6 cellular contexts compared by ENCODE assay signal in genomic region chr15:82465629-82466028, GRCh38. TPM values are rescaled to one million over a fixed set of nuclear protein-coding genes. Genes with fewer than 3 reads are reported as not detected.
DNase-seq lines count a peak whose midpoint lies in the region; ATAC-seq, FAIRE-seq and TF ChIP-seq lines count a peak whose summit lies in the region.
"Not testable (repeated sequence)": the region's sequence is repeated elsewhere in the genome, so short reads cannot be mapped to it uniquely, and the experiment has no call there.

No MANE protein-coding gene starts in this region.

- not testable (repeated sequence) for H3K27ac Mint-ChIP-seq in GM23338, WTC11

- H3K27me3 ChIP-seq in GM23338 (ENCODE audit: insufficient read depth); K562 (ENCODE audit: control insufficient read depth in 2 of 2, insufficient read depth in 2 of 2, low read length in 2 of 2); foreskin keratinocyte; HepG2 (ENCODE audit: control insufficient read depth in 1 of 2, insufficient read depth in 2 of 2, low read length in 2 of 2): not testable (repeated sequence)

- H3K9me3 ChIP-seq in K562 (replicated peaks; ENCODE audit: control insufficient read depth, insufficient read depth, low read depth, low read length); HepG2 (ENCODE audit: low read length): not testable (repeated sequence)

- not testable (repeated sequence) for H3K9me3 Mint-ChIP-seq in GM23338, WTC11

- not testable (repeated sequence) for H3K4me1 ChIP-seq in GM23338 (ENCODE audit: insufficient read depth); K562 (replicated peaks in 1 of 2; ENCODE audit: control insufficient read depth in 2 of 2, insufficient read depth in 2 of 2, low read length in 2 of 2); foreskin keratinocyte; HepG2 (ENCODE audit: insufficient read depth, low read length)

- not testable (repeated sequence) for H2AFZ ChIP-seq in GM23338; K562 (ENCODE audit: low read depth, low read length); HepG2 (ENCODE audit: low read length)

- in situ Hi-C loops in K562 (cut with MboI); HepG2 (cut with HindIII; ENCODE audit: extremely low pct_ligation_motif_present, low pct_unique_long_range_greater_than_20kb): not testable (repeated sequence)

- H3K4me3 Mint-ChIP-seq in GM23338, WTC11: not testable (repeated sequence)

- not testable (repeated sequence) for TF ChIP-seq POLR2A in K562 (conservative IDR thresholded peaks at IDR 0.05); HepG2 (IDR thresholded peaks at IDR 0.05; ENCODE audit: insufficient read depth in 1 of 2, low read depth in 2 of 2, low read length in 2 of 2)

- not testable (repeated sequence) for DNase-seq in GM23338 (ENCODE audit: low spot score); WTC11 (ENCODE audit: low spot score); K562 (ENCODE audit: extremely low read depth in 1 of 4, low spot score in 3 of 4); foreskin keratinocyte; Right ventricle myocardium superior; HepG2 (ENCODE audit: low spot score)

- H3K79me2 ChIP-seq in GM23338 (replicated peaks; ENCODE audit: insufficient read depth); K562 (ENCODE audit: control insufficient read depth, insufficient read depth, low read length); HepG2 (ENCODE audit: insufficient read depth, low read length): not testable (repeated sequence)

- not testable (repeated sequence) for TF ChIP-seq CTCF in GM23338 (conservative IDR thresholded peaks at IDR 0.05; ENCODE audit: low read depth in 2 of 2); WTC11 (IDR thresholded peaks at IDR 0.05); K562 (IDR thresholded peaks at IDR 0.05 in 2 of 3, conservative IDR thresholded peaks at IDR 0.05 in 1 of 3; ENCODE audit: insufficient read depth in 2 of 3, low read depth in 1 of 3, low read length in 3 of 3); foreskin keratinocyte (conservative IDR thresholded peaks at IDR 0.05); HepG2 (CRISPR knock-in tag; IDR thresholded peaks at IDR 0.05)

- H3K9me1 ChIP-seq in K562 (ENCODE audit: control insufficient read depth, insufficient read depth, low read length), result not testable (repeated sequence)

- FAIRE-seq in K562 (lab: Jason Lieb, UNC); HepG2 (lab: Jason Lieb, UNC): not testable (repeated sequence)

- H3K27ac ChIP-seq in GM23338 (ENCODE audit: low read depth); K562 (ENCODE audit: extremely low read depth, low read depth, low read length); foreskin keratinocyte; HepG2 (ENCODE audit: extremely low read length, insufficient read depth, low read length): not testable (repeated sequence)

- H3K36me3 Mint-ChIP-seq in GM23338 (ENCODE audit: low read depth); WTC11: not testable (repeated sequence)

- not testable (repeated sequence) for H3K9me2 ChIP-seq in GM23338 (ENCODE audit: insufficient read depth)

- intact Hi-C loops in K562 (cut with micrococcal nuclease); Right ventricle myocardium superior (cut with DNase I); HepG2 (cut with micrococcal nuclease; ENCODE audit: unreplicated experiment): not testable (repeated sequence)

- H3K9ac ChIP-seq in K562 (ENCODE audit: insufficient read depth in 1 of 2, low read depth in 2 of 2, low read length in 2 of 2); HepG2 (ENCODE audit: insufficient read depth, low read depth, low read length): not testable (repeated sequence)

- CTCF ChIA-PET in WTC11 (lab: Charles Lee); K562 (lab: Yijun Ruan, JAX; ENCODE audit: low intra/inter-chr PET ratio); HepG2 (lab: Yijun Ruan, JAX; ENCODE audit: low intra/inter-chr PET ratio, low total read pairs): not testable (repeated sequence)

- not testable (repeated sequence) for H3K27me3 Mint-ChIP-seq in GM23338 (ENCODE audit: insufficient read depth, low read depth, poor library complexity); WTC11 (ENCODE audit: low read depth)

- TF ChIP-seq EP300 in K562 (IDR thresholded peaks at IDR 0.05; ENCODE audit: low read length); HepG2 (IDR thresholded peaks at IDR 0.05; ENCODE audit: low read depth in 2 of 2, low read length in 2 of 2); HepG2 (CRISPR knock-in tag; IDR thresholded peaks at IDR 0.05; ENCODE audit: borderline replicate concordance): not testable (repeated sequence)

- H3K4me1 Mint-ChIP-seq in GM23338, WTC11: not testable (repeated sequence)

- H3K4me2 ChIP-seq in GM23338; K562 (ENCODE audit: insufficient read depth, low read length); HepG2 (ENCODE audit: low read depth, low read length): not testable (repeated sequence)

- not testable (repeated sequence) for TF ChIP-seq RAD21 in K562 (CRISPR knock-in tag; conservative IDR thresholded peaks at IDR 0.05 in 1 of 2, IDR thresholded peaks at IDR 0.05 in 1 of 2); HepG2 (CRISPR knock-in tag; IDR thresholded peaks at IDR 0.05)

- not testable (repeated sequence) for H4K20me1 ChIP-seq in GM23338 (replicated peaks; ENCODE audit: insufficient read depth); K562 (replicated peaks; ENCODE audit: control insufficient read depth, insufficient read depth, low read length); HepG2 (ENCODE audit: insufficient read depth, low read length)

- WGBS in K562 (ENCODE audit: insufficient coverage, low coverage, missing lambda C conversion rate), result no CpG with 5 or more reads among the region's 5 CpGs
- WGBS in HepG2 (ENCODE audit: low lambda C conversion rate), result no CpG with 5 or more reads among the region's 5 CpGs

- not testable (repeated sequence) for H3K36me3 ChIP-seq in GM23338 (ENCODE audit: insufficient read depth); K562 (ENCODE audit: control insufficient read depth, insufficient read depth, low read length); HepG2 (replicated peaks in 1 of 2; ENCODE audit: control insufficient read depth in 1 of 2, insufficient read depth in 2 of 2, low read length in 2 of 2)

- H3K4me3 ChIP-seq in GM23338; K562; HepG2 (replicated peaks in 1 of 3; ENCODE audit: insufficient read depth in 1 of 3, low read depth in 2 of 3, low read length in 3 of 3): not testable (repeated sequence)

- POLR2A ChIA-PET in WTC11 (lab: Charles Lee); K562 (lab: Yijun Ruan, JAX); HepG2 (lab: Yijun Ruan, JAX): not testable (repeated sequence)

- BruUV-seq in K562 (replicated peaks; lab: Mats Ljungman, UMichigan); HepG2 (replicated peaks; lab: Mats Ljungman, UMichigan): not testable (repeated sequence)

- H3F3A ChIP-seq in GM23338 (replicated peaks; ENCODE audit: low read depth), result not testable (repeated sequence)

- peak; percentile 9 for ATAC-seq in GM23338
- ATAC-seq in WTC11, result peak; percentile 2; the same call in 1 of the 2 replicates
- ATAC-seq in K562, result peak; percentile 52
- peak; percentile 87 for ATAC-seq in foreskin keratinocyte
- ATAC-seq in Right ventricle myocardium superior (ENCODE audit: poor library complexity), result peak; percentile 39
- peak; percentile 13 for ATAC-seq in HepG2

RNA-seq across cellular contexts. Expression of gene GOLGA6L9, which starts 36.0 kb away (rescaled TPM):
- 12.7 and 13.0 TPM in 2 replicates for total RNA-seq in GM23338 (2014; rRNA removed; shearing (Covaris generic))
- polyA plus RNA-seq in GM23338 (2016; fragmentation: Nextera tagmentation; extraction: Ambion mirVana), result 9.6 and 11.0 TPM in 2 replicates
- 7.3 to 9.4 TPM (median 8.0 TPM) in 3 replicates for total RNA-seq in WTC11 (2021)
- total RNA-seq in K562 (2011; cell fraction: chromatin; rRNA removed; ENCODE audit: low replicate concordance), result 8.5 and 32.2 TPM in 2 replicates
- 4.3 and 5.4 TPM in 2 replicates for total RNA-seq in K562 (2011; cell fraction: nucleolus; rRNA removed)
- 17.6 and 27.0 TPM in 2 replicates for total RNA-seq in K562 (2011; cell fraction: nucleoplasm; rRNA removed)
- 6.4 and 7.0 TPM in 2 replicates for total RNA-seq in K562 (2014; rRNA removed)
- 4.0 and 4.4 TPM in 2 replicates for total RNA-seq in K562 (2014; rRNA removed; fragmentation: Illumina TruSeq; extraction: Trizol)
- 4.9 and 5.8 TPM in 2 replicates for total RNA-seq in K562 (2015; rRNA removed; fragmentation: Illumina TruSeq; extraction: Trizol)
- total RNA-seq in K562 (2021), result 2.6 and 3.2 TPM in 2 replicates
- 5.7 and 6.8 TPM in 2 replicates for polyA plus RNA-seq in K562 (2011; rRNA removed)
- 0.72 and 1.5 TPM in 2 replicates for polyA plus RNA-seq in K562 (2011; cell fraction: cytosol; rRNA removed)
- 13.4 and 13.7 TPM in 2 replicates for polyA plus RNA-seq in K562 (2011; cell fraction: nucleus; rRNA removed)
- polyA plus RNA-seq in K562 (2012), result 4.4 and 8.5 TPM in 2 replicates
- 6.7 and 7.0 TPM in 2 replicates for polyA plus RNA-seq in K562 (2014; fragmentation: Illumina TruSeq; extraction: Trizol)
- polyA plus RNA-seq in K562 (2014; fragmentation: Nextera tagmentation; extraction: Ambion mirVana), result 1 to 10 TPM; 1.1 to 1.2 TPM
- polyA plus RNA-seq in K562 (2014; rRNA removed), result 7.9 and 11.4 TPM in 2 replicates
- 4.3 and 4.4 TPM in 2 replicates for polyA minus RNA-seq in K562 (2011; rRNA and poly(A)+ RNA removed)
- 0.18 and 0.29 TPM in 2 replicates for polyA minus RNA-seq in K562 (2011; cell fraction: cytosol; rRNA and poly(A)+ RNA removed)
- 4.0 and 5.3 TPM in 2 replicates for polyA minus RNA-seq in K562 (2011; cell fraction: nucleus; rRNA and poly(A)+ RNA removed)
- total RNA-seq in foreskin keratinocyte, result 2.5 and 3.8 TPM in 2 replicates
- polyA plus RNA-seq in foreskin keratinocyte, result 0.88 and 1.1 TPM in 2 replicates
- 1.0 TPM for total RNA-seq in Right ventricle myocardium superior
- 1.3 and 2.2 TPM in 2 replicates for total RNA-seq in HepG2 (2016; rRNA removed; fragmentation: Illumina TruSeq; extraction: Trizol)
- 0.51 and 1.1 TPM in 2 replicates for total RNA-seq in HepG2 (2016; cell fraction: cytosol; rRNA removed; fragmentation: Illumina TruSeq; extraction: Trizol; ENCODE audit: low read depth)
- total RNA-seq in HepG2 (2016; cell fraction: insoluble cytoplasmic fraction; rRNA removed; fragmentation: Illumina TruSeq; extraction: Trizol), result 1.2 and 2.1 TPM in 2 replicates
- total RNA-seq in HepG2 (2016; cell fraction: membrane; rRNA removed; fragmentation: Illumina TruSeq; extraction: Trizol), result 1.00 and 1.0 TPM in 2 replicates
- 5.5 and 6.0 TPM in 2 replicates for total RNA-seq in HepG2 (2016; cell fraction: nucleus; rRNA removed; fragmentation: Illumina TruSeq; extraction: Trizol)
- 4.0 and 4.1 TPM in 2 replicates for polyA plus RNA-seq in HepG2 (2011; rRNA removed)
- polyA plus RNA-seq in HepG2 (2011; cell fraction: cytosol; rRNA removed), result 1.2 and 1.8 TPM in 2 replicates
- polyA plus RNA-seq in HepG2 (2011; cell fraction: nucleus; rRNA removed), result 8.9 and 10.5 TPM in 2 replicates
- polyA plus RNA-seq in HepG2 (2012), result 4.8 and 5.4 TPM in 2 replicates
- 0.15 TPM in 2 replicates for polyA plus RNA-seq in HepG2 (2016; cell fraction: cytosol; fragmentation: Illumina TruSeq; extraction: Trizol; ENCODE audit: low read depth)
- polyA plus RNA-seq in HepG2 (2016; cell fraction: insoluble cytoplasmic fraction; fragmentation: Illumina TruSeq; extraction: Trizol; ENCODE audit: low read depth), result 1.3 and 1.5 TPM in 2 replicates
- 0.65 and 1.0 TPM in 2 replicates for polyA plus RNA-seq in HepG2 (2016; cell fraction: membrane; fragmentation: Illumina TruSeq; extraction: Trizol; ENCODE audit: low read depth)
- polyA plus RNA-seq in HepG2 (2016; cell fraction: nucleus; fragmentation: Illumina TruSeq; extraction: Trizol; ENCODE audit: insufficient read depth, low read depth), result 21.4 and 23.2 TPM in 2 replicates
- polyA minus RNA-seq in HepG2 (2011; rRNA and poly(A)+ RNA removed; ENCODE audit: low replicate concordance), result 0.91 and 1.1 TPM in 2 replicates
- 0.40 and 0.79 TPM in 2 replicates for polyA minus RNA-seq in HepG2 (2011; cell fraction: cytosol; rRNA and poly(A)+ RNA removed)
- 6.4 and 6.7 TPM in 2 replicates for polyA minus RNA-seq in HepG2 (2011; cell fraction: nucleus; rRNA and poly(A)+ RNA removed)

Comparison
In these comparisons a context has a peak if more than half of its experiments do, and no peak if none do; other contexts are left out.
1. ATAC-seq: peak in every context shown above with its lines; median percentile 87 in foreskin keratinocyte; 52 in K562; 39 in Right ventricle myocardium superior; 13 in HepG2; 9 in GM23338; 2 in WTC11.